In genomic region chr7:30740417-30741181, GRCh38 we compare ENCODE assay signal across 9 cellular contexts. TPM values are rescaled to one million over a fixed set of nuclear protein-coding genes. Genes with fewer than 3 reads are reported as not detected.
DNase-seq lines count a peak whose midpoint lies in the region; ATAC-seq and TF ChIP-seq lines count a peak whose summit lies in the region.
"Had no signal": no experiment of that assay in that cellular context is flagged by ENCODE, and none has a peak within 500 bp of the region (broad histone marks: within the 10 kb centered on the region; RNA-seq: fewer than 3 reads in every experiment).

No MANE protein-coding gene starts in this region.

- TF ChIP-seq POLR2A in HCT116 (IDR thresholded peaks at IDR 0.05; ENCODE audit: borderline replicate concordance, extremely low read depth, insufficient read depth, insufficient read length): no peak

- POLR2A ChIA-PET in HCT116 (lab: Charles Lee): no interaction called here

- H3K27ac Mint-ChIP-seq in brain: peak overlapping the region in 2 of 5 experiments; percentile 58 to 61

- TF ChIP-seq RAD21 in HCT116 (IDR thresholded peaks at IDR 0.05; ENCODE audit: low read depth): peak; percentile 96

- H3K9me3 ChIP-seq in HCT116 (ENCODE audit: control insufficient read depth in 1 of 2, insufficient read depth in 1 of 2, low read depth in 1 of 2, low read length in 2 of 2): no peaks in the 10 kb centered on the region

- no peaks in the 10 kb centered on the region for H3K4me1 Mint-ChIP-seq in brain

- no peak overlapping the region for H3K4me3 ChIP-seq in HCT116 (replicated peaks in 1 of 2; ENCODE audit: low read depth in 1 of 2, low read length in 2 of 2)

- no peaks in the 10 kb centered on the region for H3K36me3 Mint-ChIP-seq in brain

- BruUV-seq in HCT116 (replicated peaks; lab: Mats Ljungman, UMichigan): no TSS peak

- H3K27ac ChIP-seq in HCT116 (ENCODE audit: low read depth, low read length): no peak overlapping the region
- H3K27ac ChIP-seq in VCaP: peak overlapping the region; percentile 41; the same call in 1 of the 2 replicates

- H3K9me3 Mint-ChIP-seq in brain: no peaks in the 10 kb centered on the region

- peak; percentile 87 to 99 (median 98) for TF ChIP-seq CTCF in HCT116 (IDR thresholded peaks at IDR 0.05 in 2 of 3, conservative IDR thresholded peaks at IDR 0.05 in 1 of 3; ENCODE audit: borderline replicate concordance in 1 of 3, insufficient read depth in 1 of 3, low read depth in 2 of 3, low read length in 2 of 3)
- TF ChIP-seq CTCF in VCaP (conservative IDR thresholded peaks at IDR 0.05): peak; percentile 98
- TF ChIP-seq CTCF in brain (conservative IDR thresholded peaks at IDR 0.05): peak; percentile 92 to 97

- no peak overlapping the region for H3K4me3 Mint-ChIP-seq in brain

- RAD21 ChIA-PET in HCT116 (lab: Charles Lee; ENCODE audit: low non-redundant PET in 1 of 2, low total read pairs in 2 of 2, uncharacterized antibody in 2 of 2, unreplicated experiment in 2 of 2): no interaction called here

- peak; percentile 93 for ATAC-seq in HCT116
- no peak for ATAC-seq in HG03457 (IDR thresholded peaks at IDR 0.05; ENCODE audit: unreplicated experiment)

- DNase-seq in DMS53 (lab: John Stamatoyannopoulos, UW) (peak; percentile 90), HCT116 (ENCODE audit: low read depth, low spot score) (peak; percentile 23), NCI-H2081 treated with DMSO at 0.1 percent for 48 hours (lab: John Stamatoyannopoulos, UW) (peak; percentile 36), inferior parietal cortex (ENCODE audit: extremely low spot score) (peak; percentile 82)
- peak; percentile 44 to 68 for DNase-seq in stimulated activated CD4-positive, alpha-beta T cell treated with anti-CD3 and anti-CD28 coated beads, Interleukin-1b, Interleukin-23, amount 100 ng/mL, for 1 hour (ENCODE audit: low read depth in 2 of 2)

- H3K27me3 ChIP-seq in HCT116 (ENCODE audit: insufficient read depth, low read length): 0 out of 2 replicates have a peak, but pooled peaks cover 9% of the 10 kb centered on the region

- peaks cover 21% of the 10 kb centered on the region for H3K27me3 Mint-ChIP-seq in brain

- H4K20me1 ChIP-seq in HCT116 (ENCODE audit: insufficient read depth): no peaks in the 10 kb centered on the region

- H2AFZ ChIP-seq in HCT116 (ENCODE audit: low read depth, low read length, poor library complexity, severe bottlenecking): no peak overlapping the region

- no peaks in the 10 kb centered on the region for H3K36me3 ChIP-seq in HCT116 (ENCODE audit: control insufficient read depth in 1 of 2, insufficient read depth in 2 of 2, low read length in 2 of 2)

- no peaks in the 10 kb centered on the region for H3K79me2 ChIP-seq in HCT116 (ENCODE audit: insufficient read depth, low read length)

- H3K4me1 ChIP-seq in HCT116 (ENCODE audit: control insufficient read depth in 1 of 2, insufficient read depth in 2 of 2, low read length in 2 of 2): no peaks in the 10 kb centered on the region

- no peak overlapping the region for H3K9ac ChIP-seq in HCT116 (ENCODE audit: low read length)

- CTCF ChIA-PET in HCT116 (lab: Charles Lee): interaction anchor here (1.1 to 2.0 kb wide), 3 partner anchors 191 to 464 kb away, joined by 3 to 7 read pairs (median 4); no protein-coding TSS in a partner anchor

- intact Hi-C loops in HCT116 (cut with micrococcal nuclease): loop anchor here (2.0 to 10.0 kb wide), 3 partner anchors 192 to 576 kb away; no protein-coding TSS in a partner anchor

- no peak overlapping the region for H3K4me2 ChIP-seq in HCT116 (ENCODE audit: low read length)

- H3K9me2 ChIP-seq in HCT116 (ENCODE audit: insufficient read depth): no peaks in the 10 kb centered on the region

TF ChIP-seq in HCT116, 20 proteins besides CTCF, POLR2A, EP300 and RAD21:
- TF ChIP-seq ZBTB33 (IDR thresholded peaks at IDR 0.05; ENCODE audit: extremely low read depth, insufficient replicate concordance, low read length): no peak
- no peak for TF ChIP-seq EGR1 (IDR thresholded peaks at IDR 0.05; ENCODE audit: low read depth)
- no peak for TF ChIP-seq JUND (IDR thresholded peaks at IDR 0.05)
- no peak for TF ChIP-seq REST (IDR thresholded peaks at IDR 0.05; ENCODE audit: low read depth)
- no peak for TF ChIP-seq EZH2 (IDR thresholded peaks at IDR 0.05)
- no peak for TF ChIP-seq ELF1 (IDR thresholded peaks at IDR 0.05; ENCODE audit: borderline replicate concordance, low read depth)
- TF ChIP-seq ZNF274 (IDR thresholded peaks at IDR 0.05; ENCODE audit: low read depth, low read length): no peak

RNA-seq across cellular contexts. Expression of gene INMT, which starts 11.3 kb away (rescaled TPM):
- 0.32 TPM for total RNA-seq in HCT116 (2021; ENCODE audit: unreplicated experiment)
- polyA plus RNA-seq in HCT116 (2012): 0.02 and 0.09 TPM in 2 replicates
- 1.2 TPM for polyA plus RNA-seq in brain (ENCODE audit: insufficient read depth, low read depth, low replicate concordance)
- total RNA-seq: activated CD8-positive, alpha-beta memory T cell treated with anti-CD3 and anti-CD28 coated beads for 36 hours had no signal

RNA-seq across cellular contexts. Expression of gene MINDY4, which starts 30.6 kb away (rescaled TPM):
- 6.1 TPM for total RNA-seq in HCT116 (2021; ENCODE audit: unreplicated experiment)
- polyA plus RNA-seq in HCT116 (2012): 3.6 and 3.8 TPM in 2 replicates
- 5.1 TPM for polyA plus RNA-seq in brain (ENCODE audit: insufficient read depth, low read depth, low replicate concordance)

RNA-seq across cellular contexts. Expression of gene CRHR2, which starts 58.3 kb away (rescaled TPM):
- not detected for total RNA-seq in HCT116 (2021; ENCODE audit: unreplicated experiment)
- 0.01 and 0.03 TPM in 2 replicates for polyA plus RNA-seq in HCT116 (2012)
- 0.49 TPM for polyA plus RNA-seq in brain (ENCODE audit: insufficient read depth, low read depth, low replicate concordance)
- total RNA-seq: activated CD8-positive, alpha-beta memory T cell treated with anti-CD3 and anti-CD28 coated beads for 36 hours had no signal

Comparison
In these comparisons a context has a peak if more than half of its experiments do, and no peak if none do; other contexts are left out.
1. DNase-seq: peak in every context shown above with its lines; median percentile 90 in DMS53; 82 in inferior parietal cortex; 56 in stimulated activated CD4-positive, alpha-beta T cell treated with anti-CD3 and anti-CD28 coated beads, Interleukin-1b, Interleukin-23, amount 100 ng/mL, for 1 hour; 36 in NCI-H2081 treated with DMSO at 0.1 percent for 48 hours; 23 in HCT116.